In genomic region chr6:107847844-107848802, GRCh38 we compare ENCODE assay signal across 1 cellular context.
TF ChIP-seq lines count a peak whose summit lies in the region.

No MANE protein-coding gene starts in this region.

TF ChIP-seq in H1, 55 proteins besides CTCF, POLR2A, EP300 and RAD21 (continued from another document):
- TF ChIP-seq, protein P1, sequence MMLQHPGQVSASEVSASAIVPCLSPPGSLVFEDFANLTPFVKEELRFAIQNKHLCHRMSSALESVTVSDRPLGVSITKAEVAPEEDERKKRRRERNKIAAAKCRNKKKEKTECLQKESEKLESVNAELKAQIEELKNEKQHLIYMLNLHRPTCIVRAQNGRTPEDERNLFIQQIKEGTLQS (IDR thresholded peaks at IDR 0.05; ENCODE audit: insufficient read depth, low read depth, low read length) = no peak
- peak; percentile 54 for TF ChIP-seq ASH2L (IDR thresholded peaks at IDR 0.05; ENCODE audit: low read length)
- TF ChIP-seq JUND (IDR thresholded peaks at IDR 0.05; ENCODE audit: low read length) = peak; percentile 46; the same call in 1 of the 2 replicates
- TF ChIP-seq, protein P2, sequence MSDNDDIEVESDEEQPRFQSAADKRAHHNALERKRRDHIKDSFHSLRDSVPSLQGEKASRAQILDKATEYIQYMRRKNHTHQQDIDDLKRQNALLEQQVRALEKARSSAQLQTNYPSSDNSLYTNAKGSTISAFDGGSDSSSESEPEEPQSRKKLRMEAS (IDR thresholded peaks at IDR 0.05) = peak; percentile 84
